ENCODE assay signal across 8 cellular contexts in genomic region chr1:87292684-87293493, GRCh38. TPM values are rescaled to one million over a fixed set of nuclear protein-coding genes. Genes with fewer than 3 reads are reported as not detected.
A peak's percentile ranks its signal among the peaks of the same experiment; 100 is the strongest.
DNase-seq lines count a peak whose midpoint lies in the region; TF ChIP-seq lines count a peak whose summit lies in the region.

No MANE protein-coding gene starts in this region.

- no peak overlapping the region for H3K9ac ChIP-seq in NT2/D1 (ENCODE audit: insufficient read length, low read depth)
- H3K9ac ChIP-seq in neural progenitor cell: no peak overlapping the region

- H3K27ac ChIP-seq in esophagus squamous epithelium (no peak overlapping the region), neural progenitor cell (no peak overlapping the region), testis (no peak overlapping the region)

- no peaks in the 10 kb centered on the region for H4K20me1 ChIP-seq in neural progenitor cell (ENCODE audit: low read depth)

- DNase-seq in SIG-M5 treated with dmso at 0.1 percent for 504 hours (lab: John Stamatoyannopoulos, UW; ENCODE audit: unreplicated experiment): peak; percentile 42
- no peak for DNase-seq in SIG-M5 (lab: John Stamatoyannopoulos, UW)
- peak; percentile 9 for DNase-seq in HPDE6-E6E7 (ENCODE audit: extremely low spot score)
- peak; percentile 68 for DNase-seq in NT2/D1 (ENCODE audit: low read depth, low spot score)
- peak; percentile 80 for DNase-seq in activated CD8-positive, alpha-beta memory T cell treated with anti-CD3 and anti-CD28 coated beads, Interleukin-2, amount 50 U/mL, for 48 hours
- DNase-seq in esophagus squamous epithelium (lab: John Stamatoyannopoulos, UW): no peak
- peak; percentile 89 for DNase-seq in neural progenitor cell (ENCODE audit: low spot score)
- peak; percentile 88 for DNase-seq in testis

- H3K9me3 ChIP-seq in NT2/D1 (ENCODE audit: insufficient read depth, low read length) (no peaks in the 10 kb centered on the region), esophagus squamous epithelium (no peaks in the 10 kb centered on the region), neural progenitor cell (ENCODE audit: low read depth) (no peaks in the 10 kb centered on the region), testis (no peaks in the 10 kb centered on the region)

- no peak for TF ChIP-seq POLR2A in esophagus squamous epithelium (IDR thresholded peaks at IDR 0.05)
- TF ChIP-seq POLR2A in testis (IDR thresholded peaks at IDR 0.05): no peak

- no peaks in the 10 kb centered on the region for H3K36me3 Mint-ChIP-seq in neural progenitor cell

- H3K4me1 ChIP-seq in NT2/D1 (ENCODE audit: insufficient read depth, insufficient read length): no peaks in the 10 kb centered on the region
- H3K4me1 ChIP-seq in esophagus squamous epithelium: no peaks in the 10 kb centered on the region
- H3K4me1 ChIP-seq in neural progenitor cell: peaks cover 7% of the 10 kb centered on the region
- H3K4me1 ChIP-seq in testis: no peaks in the 10 kb centered on the region

- H3K79me2 ChIP-seq in neural progenitor cell (ENCODE audit: low read depth): no peaks in the 10 kb centered on the region

- H3K4me1 Mint-ChIP-seq in neural progenitor cell: peaks cover 8% of the 10 kb centered on the region

- TF ChIP-seq CTCF in esophagus squamous epithelium (IDR thresholded peaks at IDR 0.05): peak; percentile 64 to 79 (median 75)
- peak; percentile 92 for TF ChIP-seq CTCF in neural progenitor cell (IDR thresholded peaks at IDR 0.05)
- TF ChIP-seq CTCF in testis (IDR thresholded peaks at IDR 0.05): peak; percentile 75 to 83 (median 81)

- H3K9me3 Mint-ChIP-seq in neural progenitor cell: no peaks in the 10 kb centered on the region

- intact Hi-C loops in esophagus squamous epithelium (cut with DNase I): loop anchor here (5.0 to 10.0 kb wide), 2 partner anchors 662 to 1009 kb away; no protein-coding TSS in a partner anchor
- intact Hi-C loops in testis (cut with DNase I; ENCODE audit: low total_unique reads): no loop called here

- peaks cover 13% of the 10 kb centered on the region for H3K27me3 Mint-ChIP-seq in neural progenitor cell (ENCODE audit: insufficient read depth, low read depth)

- H3K4me3 ChIP-seq in NT2/D1 (ENCODE audit: insufficient read length, low read depth) (no peak overlapping the region), esophagus squamous epithelium (no peak overlapping the region), neural progenitor cell (no peak overlapping the region), testis (no peak overlapping the region)

- no peak overlapping the region for H3K27ac Mint-ChIP-seq in neural progenitor cell

- WGBS in esophagus squamous epithelium, 2 donors: 40 to 43% methylated on average over 9 of the region's 9 CpGs
- 38 to 44% methylated on average over 9 of the region's 9 CpGs for WGBS in testis, 2 donors

- H3K36me3 ChIP-seq in NT2/D1 (ENCODE audit: insufficient read depth, insufficient read length, low read length) (no peaks in the 10 kb centered on the region), esophagus squamous epithelium (no peaks in the 10 kb centered on the region), neural progenitor cell (no peaks in the 10 kb centered on the region), testis (ENCODE audit: low read depth, missing control alignments) (no peaks in the 10 kb centered on the region)

- no peak overlapping the region for H3K4me2 ChIP-seq in neural progenitor cell

- no peak overlapping the region for H3K4me3 Mint-ChIP-seq in neural progenitor cell

- no peak overlapping the region for H2AFZ ChIP-seq in neural progenitor cell (replicated peaks)

- H3K27me3 ChIP-seq in NT2/D1 (ENCODE audit: insufficient read depth, insufficient read length) (no peaks in the 10 kb centered on the region), esophagus squamous epithelium (no peaks in the 10 kb centered on the region), neural progenitor cell (no peaks in the 10 kb centered on the region), testis (no peaks in the 10 kb centered on the region)

- no peaks in the 10 kb centered on the region for H3F3A ChIP-seq in neural progenitor cell (ENCODE audit: low read depth)

RNA-seq across cellular contexts. Expression of gene LMO4, which starts 35.8 kb away (rescaled TPM):
- total RNA-seq in esophagus squamous epithelium (10 to 100 TPM; 32.7 to 57.3 (median 52.1) TPM), neural progenitor cell (ENCODE audit: low replicate concordance) (94.8 and 112 TPM in 2 replicates), testis (10 to 100 TPM; 38.3 to 65.6 TPM)
- 76.6 TPM for polyA plus RNA-seq in testis (ENCODE audit: insufficient read depth, low read depth, low replicate concordance)

Comparison
In these comparisons a context has a peak if more than half of its experiments do, and no peak if none do; other contexts are left out.
1. DNase-seq: peak in SIG-M5 treated with dmso at 0.1 percent for 504 hours (single experiment), HPDE6-E6E7 (single experiment), NT2/D1 (single experiment), activated CD8-positive, alpha-beta memory T cell treated with anti-CD3 and anti-CD28 coated beads, Interleukin-2, amount 50 U/mL, for 48 hours (single experiment), neural progenitor cell (single experiment) and testis (single experiment); none in SIG-M5 (single experiment) and esophagus squamous epithelium (single experiment).
2. Peak in every context shown above with its lines, with median percentiles within 50 percentile points of each other: CTCF ChIP-seq.